In the genomic region with DNA sequence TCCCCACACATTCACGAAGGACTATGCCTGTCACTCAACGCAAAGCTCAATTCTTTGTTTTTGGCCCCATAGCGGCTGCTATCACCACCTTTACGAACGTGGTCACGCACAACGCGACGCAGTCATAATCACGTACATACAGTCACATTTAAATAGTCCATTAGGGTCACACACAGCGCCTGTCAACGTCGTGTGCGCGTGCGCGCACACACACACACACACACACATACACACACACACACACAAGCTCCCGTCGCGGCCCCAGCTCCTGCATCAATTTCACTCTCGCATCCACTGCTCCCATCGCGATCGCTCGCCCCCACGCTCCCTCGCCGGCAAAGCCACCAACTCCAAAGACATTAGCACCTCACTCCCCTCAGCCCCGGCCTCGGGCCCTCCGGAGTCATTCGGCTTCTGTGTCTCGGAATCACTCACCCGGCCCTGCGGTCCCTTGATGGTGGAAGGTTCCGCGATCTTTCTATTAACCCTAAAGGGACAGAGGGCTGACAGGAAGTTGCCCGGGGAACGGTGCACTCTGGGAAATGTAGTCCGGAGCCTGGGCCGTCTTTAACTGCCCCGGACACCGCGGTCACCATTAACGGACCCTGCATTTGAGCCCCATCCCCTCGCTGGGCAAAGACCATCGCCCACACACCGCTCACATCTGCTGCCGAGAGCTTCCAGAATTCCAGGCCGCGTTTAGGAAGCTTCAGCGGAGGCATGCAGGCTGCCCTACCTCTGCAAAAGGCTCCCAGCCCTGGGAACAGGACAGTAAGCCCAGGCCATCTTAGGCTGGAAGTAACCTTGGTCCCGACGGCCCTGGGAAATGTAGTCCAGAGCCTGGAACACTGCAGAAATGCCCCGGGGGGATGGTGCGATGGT, we compare ENCODE assay signal across 8 cellular contexts.
DNase-seq lines count a peak whose midpoint lies in the region; ATAC-seq and TF ChIP-seq lines count a peak whose summit lies in the region.

A gene (minus strand): TSS at position 486 of the 882 bp plus-strand sequence. CDS start 12,768 bp downstream, outside the sequence.

- no peak for TF ChIP-seq CTCF in choroid plexus epithelial cell (conservative IDR thresholded peaks at IDR 0.05; ENCODE audit: low read depth, low read length)

- peak within 1 kb of the TSS; percentile 68 for H3K4me3 ChIP-seq in choroid plexus epithelial cell (ENCODE audit: low read depth, low read length)

- DNase-seq in NCI-H1694 (lab: John Stamatoyannopoulos, UW) (peak; percentile 0), NCI-H1694 treated with DMSO at 0.1 percent for 48 hours (lab: John Stamatoyannopoulos, UW) (no peak), NCI-H2196 treated with DMSO at 0.1 percent for 48 hours (lab: John Stamatoyannopoulos, UW; ENCODE audit: unreplicated experiment) (peak; percentile 74), choroid plexus epithelial cell (ENCODE audit: low read depth) (peak; percentile 92), kidney glomerular epithelial cell (lab: John Stamatoyannopoulos, UW) (peak; percentile 79)
- DNase-seq in activated CD4-positive, alpha-beta T cell treated with anti-CD3 and anti-CD28 coated beads for 24 hours (ENCODE audit: low read depth in 2 of 2) = peak; percentile 67 to 74
- peak; percentile 75 to 76 for DNase-seq in stimulated activated CD4-positive, alpha-beta T cell treated with anti-CD3 and anti-CD28 coated beads, Interleukin-15, amount 100 ng/mL, for 48 hours (ENCODE audit: low read depth in 2 of 2)

- peak; percentile 85 for ATAC-seq in HG03039 (IDR thresholded peaks at IDR 0.05; ENCODE audit: unreplicated experiment)
